ENCODE assay signal across 28 cellular contexts in genomic region chr12:71718611-71719010, GRCh38.
"Had no signal": no experiment of that assay in that cellular context is flagged by ENCODE, and none has a peak within 500 bp of the region (broad histone marks: within the 10 kb centered on the region; RNA-seq: fewer than 3 reads in every experiment).

No MANE protein-coding gene starts in this region.

- H3K79me2 ChIP-seq: parathyroid adenoma had no signal

- H3K36me3 Mint-ChIP-seq: stimulated activated memory B cell treated with anti-CD40 and anti-IgM and Interleukin-4, amounts not matched to agents 10 μg/mL and 1 μg/mL and 100 μg/mL, for 72 hours; type B pancreatic cell had no signal

- H3K4me1 Mint-ChIP-seq: naive thymus-derived CD4-positive, alpha-beta T cell; stimulated activated memory B cell treated with anti-CD40 and anti-IgM and Interleukin-4, amounts not matched to agents 10 μg/mL and 1 μg/mL and 100 μg/mL, for 72 hours; stimulated activated naive CD8-positive, alpha-beta T cell treated with anti-CD3 and anti-CD28 coated beads, Interleukin-15, amount 100 ng/mL, for 72 hours had no signal

- H3K9me3 Mint-ChIP-seq: type B pancreatic cell had no signal

- H3K4me3 ChIP-seq: left lung, lower lobe of right lung, mucosa of descending colon, right atrium auricular region, right lobe of liver, smooth muscle cell, tibial nerve, uterus had no signal

- H3K4me2 ChIP-seq: smooth muscle cell had no signal

- H3K4me3 Mint-ChIP-seq: naive thymus-derived CD4-positive, alpha-beta T cell; natural killer cell treated with Interleukin-12 subunit alpha and Interleukin-12 subunit beta and Interleukin-15 and Interleukin-18, amount 100 ng/mL, for 72 hours; neural crest cell; stimulated activated memory B cell treated with anti-CD40 and anti-IgM and Interleukin-4, amounts not matched to agents 10 μg/mL and 1 μg/mL and 100 μg/mL, for 72 hours; stimulated activated naive CD8-positive, alpha-beta T cell treated with anti-CD3 and anti-CD28 coated beads, Interleukin-15, amount 100 ng/mL, for 72 hours; type B pancreatic cell had no signal

- H3K27me3 ChIP-seq: left lung, right atrium auricular region, right lobe of liver, tibial nerve, uterus had no signal

- H3K9ac ChIP-seq: parathyroid adenoma had no signal

- H3K9me3 ChIP-seq: lower lobe of right lung, uterus had no signal

- H2AFZ ChIP-seq: parathyroid adenoma had no signal

- H3K27ac ChIP-seq: left lung, lower lobe of right lung, parathyroid adenoma, right atrium auricular region, right lobe of liver, tibial nerve, uterus had no signal

- FAIRE-seq: kidney had no signal

- H3K27me3 Mint-ChIP-seq: progenitor cell of endocrine pancreas; stimulated activated memory B cell treated with anti-CD40 and anti-IgM and Interleukin-4, amounts not matched to agents 10 μg/mL and 1 μg/mL and 100 μg/mL, for 72 hours; stimulated activated naive CD8-positive, alpha-beta T cell treated with anti-CD3 and anti-CD28 coated beads, Interleukin-15, amount 100 ng/mL, for 72 hours had no signal

- H3K36me3 ChIP-seq: left lung, lower lobe of right lung, right atrium auricular region, right lobe of liver, tibial nerve, uterus had no signal

- H3K27ac Mint-ChIP-seq: naive thymus-derived CD4-positive, alpha-beta T cell; natural killer cell treated with Interleukin-12 subunit alpha and Interleukin-12 subunit beta and Interleukin-15 and Interleukin-18, amount 100 ng/mL, for 72 hours; stimulated activated memory B cell treated with anti-CD40 and anti-IgM and Interleukin-4, amounts not matched to agents 10 μg/mL and 1 μg/mL and 100 μg/mL, for 72 hours; stimulated activated naive CD8-positive, alpha-beta T cell treated with anti-CD3 and anti-CD28 coated beads, Interleukin-15, amount 100 ng/mL, for 72 hours; type B pancreatic cell had no signal

- H3K4me1 ChIP-seq: left lung, lower lobe of right lung, parathyroid adenoma, right atrium auricular region, right lobe of liver, tibial nerve, uterus had no signal

- DNase-seq: hippocampal formation; kidney; left colon; left lung; lower lobe of right lung; mammary epithelial cell; midbrain; mucosa of descending colon; naive thymus-derived CD4-positive, alpha-beta T cell; nucleus accumbens; right lobe of liver; stimulated activated CD4-positive, alpha-beta T cell treated with anti-CD3 and anti-CD28 coated beads, Interleukin-1b, Interleukin-23, amount 100 ng/mL, for 48 hours; stimulated activated CD4-positive, alpha-beta T cell treated with anti-CD3 and anti-CD28 coated beads, Interleukin-2, amount 100 ng/mL, for 48 hours; stimulated activated CD4-positive, alpha-beta T cell treated with anti-CD3 and anti-CD28 coated beads, Interleukin-4, amount 100 ng/mL, for 4 hours; stimulated activated CD8-positive, alpha-beta memory T cell treated with anti-CD3 and anti-CD28 coated beads, Interleukin-4, amount 100 ng/mL, for 48 hours; stimulated activated naive CD4-positive, alpha-beta T cell treated with Interleukin-2 at 50 U/mL for 16 hours; stimulated activated naive CD8-positive, alpha-beta T cell treated with anti-CD3 and anti-CD28 coated beads, Interleukin-15, amount 100 ng/mL, for 72 hours; substantia nigra; uterus had no signal
